In genomic region chr1:77841574-77841973, GRCh38 we compare ENCODE assay signal across 24 cellular contexts.
"Had no signal": no experiment of that assay in that cellular context is flagged by ENCODE, and none has a peak within 500 bp of the region (broad histone marks: within the 10 kb centered on the region; RNA-seq: fewer than 3 reads in every experiment).

No MANE protein-coding gene starts in this region.

- H3K27me3 ChIP-seq: esophagus muscularis mucosa, left lung, neutrophil, pancreas had no signal

- H3K27ac Mint-ChIP-seq: activated CD4-positive, alpha-beta memory T cell treated with anti-CD3 and anti-CD28 coated beads, Interleukin-2, amount 10 ng/mL, durations not matched to agents 7 days and 5 days; activated T-cell treated with anti-CD3 and anti-CD28 coated beads, Interleukin-2, amount 50 U/mL, for 24 hours; activated T-helper 17 cell treated with anti-CD3 and anti-CD28 coated beads, Interleukin-2, amount 50 U/mL, for 72 hours; dendritic cell treated with granulocyte-macrophage colony-stimulating factor and Interleukin-4, amounts not matched to agents 40 ng/mL and 50 ng/mL, for 4 days; nephron; stimulated activated effector memory CD8-positive, alpha-beta T cell treated with anti-CD3 and anti-CD28 coated beads, Interleukin-12 subunit alpha, Interleukin-12 subunit beta, amount 100 ng/mL, for 72 hours; stimulated activated naive CD8-positive, alpha-beta T cell treated with anti-CD3 and anti-CD28 coated beads, Interleukin-15, Interleukin-2, amounts not matched to agents 100 ng/mL and 50 ng/mL, for 24 hours had no signal

- H3K4me1 ChIP-seq: pancreas had no signal

- H3K27me3 Mint-ChIP-seq: activated CD4-positive, alpha-beta memory T cell treated with anti-CD3 and anti-CD28 coated beads, Interleukin-2, amount 10 ng/mL, durations not matched to agents 7 days and 5 days; activated T-cell treated with anti-CD3 and anti-CD28 coated beads, Interleukin-2, amount 50 U/mL, for 24 hours; activated T-helper 17 cell treated with anti-CD3 and anti-CD28 coated beads, Interleukin-2, amount 50 U/mL, for 72 hours; dendritic cell treated with granulocyte-macrophage colony-stimulating factor and Interleukin-4, amounts not matched to agents 40 ng/mL and 50 ng/mL, for 4 days; stimulated activated naive CD8-positive, alpha-beta T cell treated with anti-CD3 and anti-CD28 coated beads, Interleukin-15, Interleukin-2, amounts not matched to agents 100 ng/mL and 50 ng/mL, for 24 hours had no signal

- H3K36me3 ChIP-seq: pancreas, thoracic aorta had no signal

- H3K4me3 ChIP-seq: esophagus muscularis mucosa, left lung, lung, pancreas, psoas muscle, thoracic aorta had no signal

- H3K27ac ChIP-seq: left lung, neutrophil, pancreas, psoas muscle, thoracic aorta, VCaP had no signal

- H3K4me1 Mint-ChIP-seq: activated CD4-positive, alpha-beta memory T cell treated with anti-CD3 and anti-CD28 coated beads, Interleukin-2, amount 10 ng/mL, durations not matched to agents 7 days and 5 days; activated T-helper 17 cell treated with anti-CD3 and anti-CD28 coated beads, Interleukin-2, amount 50 U/mL, for 72 hours; nephron; stimulated activated effector memory CD8-positive, alpha-beta T cell treated with anti-CD3 and anti-CD28 coated beads, Interleukin-12 subunit alpha, Interleukin-12 subunit beta, amount 100 ng/mL, for 72 hours had no signal

- DNase-seq: activated CD4-positive, alpha-beta memory T cell treated with anti-CD3 and anti-CD28 coated beads, Interleukin-2, amount 10 ng/mL, durations not matched to agents 7 days and 5 days; activated CD4-positive, alpha-beta T cell treated with anti-CD3 and anti-CD28 coated beads for 48 hours; activated CD8-positive, alpha-beta memory T cell treated with anti-CD3 and anti-CD28 coated beads, Interleukin-2, amount 50 U/mL, for 48 hours; activated gamma-delta T cell treated with Interleukin-2 at 50 U/mL for 16 hours; activated naive CD4-positive, alpha-beta T cell treated with anti-CD3 and anti-CD28 coated beads, Interleukin-2, amount 50 U/mL, for 16 hours; activated T-cell treated with anti-CD3 and anti-CD28 coated beads, Interleukin-2, amount 50 U/mL, for 24 hours; amygdala; central memory CD4-positive, alpha-beta T cell; left lung; pancreas; psoas muscle; stimulated activated CD4-positive, alpha-beta T cell treated with anti-CD3 and anti-CD28 coated beads, Interleukin-4, amount 100 ng/mL, for 24 hours; T-helper 9 cell; trophoblast cell had no signal

- H3K4me3 Mint-ChIP-seq: activated CD4-positive, alpha-beta memory T cell treated with anti-CD3 and anti-CD28 coated beads, Interleukin-2, amount 10 ng/mL, durations not matched to agents 7 days and 5 days; activated T-cell treated with anti-CD3 and anti-CD28 coated beads, Interleukin-2, amount 50 U/mL, for 24 hours; activated T-helper 17 cell treated with anti-CD3 and anti-CD28 coated beads, Interleukin-2, amount 50 U/mL, for 72 hours; dendritic cell treated with granulocyte-macrophage colony-stimulating factor and Interleukin-4, amounts not matched to agents 40 ng/mL and 50 ng/mL, for 4 days; nephron; stimulated activated effector memory CD8-positive, alpha-beta T cell treated with anti-CD3 and anti-CD28 coated beads, Interleukin-12 subunit alpha, Interleukin-12 subunit beta, amount 100 ng/mL, for 72 hours; stimulated activated naive CD8-positive, alpha-beta T cell treated with anti-CD3 and anti-CD28 coated beads, Interleukin-15, Interleukin-2, amounts not matched to agents 100 ng/mL and 50 ng/mL, for 24 hours had no signal

- H3K9me3 Mint-ChIP-seq: activated CD4-positive, alpha-beta memory T cell treated with anti-CD3 and anti-CD28 coated beads, Interleukin-2, amount 10 ng/mL, durations not matched to agents 7 days and 5 days; activated T-cell treated with anti-CD3 and anti-CD28 coated beads, Interleukin-2, amount 50 U/mL, for 24 hours; activated T-helper 17 cell treated with anti-CD3 and anti-CD28 coated beads, Interleukin-2, amount 50 U/mL, for 72 hours; dendritic cell treated with granulocyte-macrophage colony-stimulating factor and Interleukin-4, amounts not matched to agents 40 ng/mL and 50 ng/mL, for 4 days; nephron; stimulated activated effector memory CD8-positive, alpha-beta T cell treated with anti-CD3 and anti-CD28 coated beads, Interleukin-12 subunit alpha, Interleukin-12 subunit beta, amount 100 ng/mL, for 72 hours; stimulated activated naive CD8-positive, alpha-beta T cell treated with anti-CD3 and anti-CD28 coated beads, Interleukin-15, Interleukin-2, amounts not matched to agents 100 ng/mL and 50 ng/mL, for 24 hours had no signal

- H3K9me3 ChIP-seq: esophagus muscularis mucosa, left lung, neutrophil, pancreas, psoas muscle, thoracic aorta had no signal
